Comparison of ENCODE assay signal across 12 cellular contexts in genomic region chr5:154220625-154221024, GRCh38. TPM values are rescaled to one million over a fixed set of nuclear protein-coding genes. Genes with fewer than 3 reads are reported as not detected.
DNase-seq lines count a peak whose midpoint lies in the region; ATAC-seq and TF ChIP-seq lines count a peak whose summit lies in the region.
"Had no signal": no experiment of that assay in that cellular context is flagged by ENCODE, and none has a peak within 500 bp of the region (broad histone marks: within the 10 kb centered on the region; RNA-seq: fewer than 3 reads in every experiment).

No MANE protein-coding gene starts in this region.

- H3K27ac Mint-ChIP-seq in T-helper 1 cell treated with Interleukin-12 subunit alpha and Interleukin-12 subunit beta and Interleukin-4 antibody, amounts not matched to agents 30 μg/mL and 1 μg/mL, for 36 hours = peak overlapping the region; percentile 15
- H3K27ac Mint-ChIP-seq in activated B cell treated with CpG ODN at 0.5 μM for 24 hours = peak overlapping the region; percentile 82

- H3K9me3 ChIP-seq in thyroid gland (no peaks in the 10 kb centered on the region), spleen (no peaks in the 10 kb centered on the region)
- H3K9me3 ChIP-seq: heart left ventricle, suprapubic skin had no signal

- CTCF ChIA-PET in activated B cell treated with CpG ODN at 0.5 μM for 24 hours (lab: Charles Lee) = no interaction called here

- POLR2A ChIA-PET in activated B cell treated with CpG ODN at 0.5 μM for 24 hours (lab: Charles Lee) = no interaction called here

- H3K27me3 Mint-ChIP-seq in T-helper 1 cell treated with Interleukin-12 subunit alpha and Interleukin-12 subunit beta and Interleukin-4 antibody, amounts not matched to agents 30 μg/mL and 1 μg/mL, for 36 hours (ENCODE audit: low read depth) = no peaks in the 10 kb centered on the region
- H3K27me3 Mint-ChIP-seq in activated B cell treated with CpG ODN at 0.5 μM for 24 hours = no peaks in the 10 kb centered on the region

- H3K4me3 Mint-ChIP-seq in T-helper 1 cell treated with Interleukin-12 subunit alpha and Interleukin-12 subunit beta and Interleukin-4 antibody, amounts not matched to agents 30 μg/mL and 1 μg/mL, for 36 hours = no peak overlapping the region
- no peak overlapping the region for H3K4me3 Mint-ChIP-seq in activated B cell treated with CpG ODN at 0.5 μM for 24 hours

- no peak overlapping the region for H3K4me3 ChIP-seq in foreskin fibroblast (ENCODE audit: low read depth in 1 of 2, low read length in 2 of 2)
- H3K4me3 ChIP-seq in thyroid gland (replicated peaks in 1 of 3) = no peak overlapping the region
- H3K4me3 ChIP-seq in spleen = no peak overlapping the region
- H3K4me3 ChIP-seq: heart left ventricle, suprapubic skin had no signal

- peaks cover 67% of the 10 kb centered on the region for H3K4me1 Mint-ChIP-seq in T-helper 1 cell treated with Interleukin-12 subunit alpha and Interleukin-12 subunit beta and Interleukin-4 antibody, amounts not matched to agents 30 μg/mL and 1 μg/mL, for 36 hours (ENCODE audit: low read depth)
- H3K4me1 Mint-ChIP-seq in activated B cell treated with CpG ODN at 0.5 μM for 24 hours = peaks cover 31% of the 10 kb centered on the region

- H3K4me1 ChIP-seq in thyroid gland (peaks cover 16 to 20% of the 10 kb centered on the region in 2 donors), spleen (peaks cover 0 to 65% (median 33%) of the 10 kb centered on the region in 6 donors)

- H3K36me3 Mint-ChIP-seq in T-helper 1 cell treated with Interleukin-12 subunit alpha and Interleukin-12 subunit beta and Interleukin-4 antibody, amounts not matched to agents 30 μg/mL and 1 μg/mL, for 36 hours (ENCODE audit: low read depth) = peaks cover 37% of the 10 kb centered on the region
- peaks cover 29% of the 10 kb centered on the region for H3K36me3 Mint-ChIP-seq in activated B cell treated with CpG ODN at 0.5 μM for 24 hours (ENCODE audit: low read depth)

- no peak for TF ChIP-seq CTCF in activated B cell treated with CpG ODN at 0.5 μM for 24 hours (IDR thresholded peaks at IDR 0.05)
- no peak for TF ChIP-seq CTCF in foreskin fibroblast (IDR thresholded peaks at IDR 0.05; ENCODE audit: low read depth, low read length)
- TF ChIP-seq CTCF in thyroid gland (IDR thresholded peaks at IDR 0.05) = no peak
- no peak for TF ChIP-seq CTCF in spleen (IDR thresholded peaks at IDR 0.05 in 8 of 11, conservative IDR thresholded peaks at IDR 0.05 in 3 of 11)

- DNase-seq in T-helper 1 cell (no peak), activated B cell treated with CpG ODN at 0.5 μM for 24 hours (no peak), foreskin fibroblast (peak; percentile 82 to 88), thyroid gland (no peak), NCI-H1694 (lab: John Stamatoyannopoulos, UW) (no peak), spleen (no peak)
- DNase-seq: activated CD4-positive, alpha-beta T cell treated with anti-CD3 and anti-CD28 coated beads for 1 hour had no signal

- intact Hi-C loops in activated B cell treated with CpG ODN at 0.5 μM for 24 hours (cut with micrococcal nuclease) (loop anchor here (1.0 to 2.0 kb wide), 2 partner anchors 18 to 30 kb away; partner anchors contain the start of gene GALNT10), thyroid gland (cut with DNase I) (no loop called here), spleen (cut with DNase I; ENCODE audit: low total_unique reads) (no loop called here)

- H3K36me3 ChIP-seq in thyroid gland (no peaks in the 10 kb centered on the region), spleen (peaks cover 0 to 36% (median 9%) of the 10 kb centered on the region in 6 donors)
- H3K36me3 ChIP-seq: suprapubic skin had no signal

- H3K27me3 ChIP-seq in thyroid gland (no peaks in the 10 kb centered on the region), spleen (replicated peaks in 1 of 7) (no peaks in the 10 kb centered on the region)
- H3K27me3 ChIP-seq: heart left ventricle, suprapubic skin had no signal

- peak overlapping the region in 2 of 3 donors; percentile 66 to 81 for H3K27ac ChIP-seq in thyroid gland
- H3K27ac ChIP-seq in spleen = peak overlapping the region in 3 of 8 donors; percentile 70 to 73 (median 73)
- H3K27ac ChIP-seq: 22Rv1 had no signal

- peaks cover 2% of the 10 kb centered on the region for H3K9me3 Mint-ChIP-seq in T-helper 1 cell treated with Interleukin-12 subunit alpha and Interleukin-12 subunit beta and Interleukin-4 antibody, amounts not matched to agents 30 μg/mL and 1 μg/mL, for 36 hours
- peaks cover 1% of the 10 kb centered on the region for H3K9me3 Mint-ChIP-seq in activated B cell treated with CpG ODN at 0.5 μM for 24 hours

- no peak for ATAC-seq in activated B cell treated with CpG ODN at 0.5 μM for 24 hours (ENCODE audit: low read depth)
- ATAC-seq in HG02884 (IDR thresholded peaks at IDR 0.05; ENCODE audit: unreplicated experiment) = no peak

- TF ChIP-seq POLR2A in thyroid gland (IDR thresholded peaks at IDR 0.05) = no peak
- TF ChIP-seq POLR2A in spleen (IDR thresholded peaks at IDR 0.05) = no peak

RNA-seq across cellular contexts. Expression of gene GALNT10, which starts 30.1 kb away (rescaled TPM):
- total RNA-seq in activated B cell treated with CpG ODN at 0.5 μM for 24 hours = 32.5 and 41.5 TPM in 2 replicates
- total RNA-seq in thyroid gland = 10 to 100 TPM; 33.3 to 69.6 (median 58.1) TPM
- 10 to 100 TPM; 40.5 to 50.2 (median 43.8) TPM for total RNA-seq in spleen
- polyA plus RNA-seq in spleen = 10 to 100 TPM in 1 of 3 donors, 1 to 10 TPM in 2; 7.6 to 13.7 (median 8.3) TPM

Comparison
In these comparisons a context has a peak if more than half of its experiments do, and no peak if none do; other contexts are left out.
1. DNase-seq: peak in foreskin fibroblast (2 of 2); none in T-helper 1 cell (0 of 5), activated B cell treated with CpG ODN at 0.5 μM for 24 hours (single experiment), thyroid gland (0 of 2), NCI-H1694 (single experiment) and spleen (single experiment).